10 cellular contexts compared by ENCODE assay signal in genomic region chr1:86753700-86754099, GRCh38. TPM values are rescaled to one million over a fixed set of nuclear protein-coding genes. Genes with fewer than 3 reads are reported as not detected.
A peak's percentile ranks its signal among the peaks of the same experiment; 100 is the strongest.
DNase-seq lines count a peak whose midpoint lies in the region; ATAC-seq and TF ChIP-seq lines count a peak whose summit lies in the region.
"Had no signal": no experiment of that assay in that cellular context is flagged by ENCODE, and none has a peak within 500 bp of the region (broad histone marks: within the 10 kb centered on the region; RNA-seq: fewer than 3 reads in every experiment).

No MANE protein-coding gene starts in this region.

- no peaks in the 10 kb centered on the region for H3K9me3 Mint-ChIP-seq in GM23338
- no peaks in the 10 kb centered on the region for H3K9me3 Mint-ChIP-seq in immature natural killer cell

- H3K4me3 ChIP-seq in GM23338, result no peak overlapping the region
- no peak overlapping the region for H3K4me3 ChIP-seq in epithelial cell of proximal tubule (ENCODE audit: low read depth, low read length)
- H3K4me3 ChIP-seq: SJCRH30 had no signal

- no peaks in the 10 kb centered on the region for H3K79me2 ChIP-seq in GM23338 (replicated peaks; ENCODE audit: insufficient read depth)

- no peaks in the 10 kb centered on the region for H3F3A ChIP-seq in GM23338 (replicated peaks; ENCODE audit: low read depth)

- ATAC-seq in GM23338 (peak; percentile 44), GM19351 (IDR thresholded peaks at IDR 0.05; ENCODE audit: unreplicated experiment) (no peak), GM18498 (IDR thresholded peaks at IDR 0.05; ENCODE audit: unreplicated experiment) (no peak), HG02623 (IDR thresholded peaks at IDR 0.05; ENCODE audit: unreplicated experiment) (no peak)

- no peak overlapping the region for H3K27ac ChIP-seq in GM23338 (ENCODE audit: low read depth)
- H3K27ac ChIP-seq: SJCRH30 had no signal

- H2AFZ ChIP-seq in GM23338, result peak overlapping the region; percentile 25; the same call in 1 of the 2 replicates

- H3K27ac Mint-ChIP-seq in GM23338 (peak overlapping the region; percentile 55; the same call in 1 of the 2 replicates), immature natural killer cell (no peak overlapping the region)

- H3K4me1 Mint-ChIP-seq in GM23338 (peaks cover 30% of the 10 kb centered on the region), immature natural killer cell (no peaks in the 10 kb centered on the region)

- TF ChIP-seq CTCF in GM23338 (conservative IDR thresholded peaks at IDR 0.05; ENCODE audit: low read depth in 2 of 2) (peak; percentile 33 to 56), epithelial cell of proximal tubule (conservative IDR thresholded peaks at IDR 0.05; ENCODE audit: low read depth, low read length) (peak; percentile 29)

- DNase-seq in DMS153 treated with DMSO at 0.1 percent for 48 hours (lab: John Stamatoyannopoulos, UW; ENCODE audit: unreplicated experiment) (peak; percentile 54), GM23338 (ENCODE audit: low spot score) (peak; percentile 51), NCI-H748 treated with DMSO at 0.1 percent for 48 hours (lab: John Stamatoyannopoulos, UW) (peak; percentile 44), epithelial cell of proximal tubule (ENCODE audit: low read depth) (no peak), immature natural killer cell (no peak)
- DNase-seq: activated effector memory CD4-positive, alpha-beta T cell treated with Interleukin-2 at 50 U/mL for 16 hours had no signal

- H3K36me3 Mint-ChIP-seq in GM23338 (ENCODE audit: low read depth) (no peaks in the 10 kb centered on the region), immature natural killer cell (no peaks in the 10 kb centered on the region)

- no peaks in the 10 kb centered on the region for H4K20me1 ChIP-seq in GM23338 (replicated peaks; ENCODE audit: insufficient read depth)

- H3K36me3 ChIP-seq in GM23338 (ENCODE audit: insufficient read depth), result no peaks in the 10 kb centered on the region
- H3K36me3 ChIP-seq: SJCRH30 had no signal

- H3K27me3 Mint-ChIP-seq in GM23338 (ENCODE audit: insufficient read depth, low read depth, poor library complexity) (no peaks in the 10 kb centered on the region), immature natural killer cell (ENCODE audit: low read depth in 3 of 3) (peaks cover 0 to 11% (median 0%) of the 10 kb centered on the region in 3 donors)

- no peaks in the 10 kb centered on the region for H3K27me3 ChIP-seq in GM23338 (ENCODE audit: insufficient read depth)
- H3K27me3 ChIP-seq: SJCRH30 had no signal

- peaks cover 7% of the 10 kb centered on the region for H3K4me1 ChIP-seq in GM23338 (ENCODE audit: insufficient read depth)

- no peaks in the 10 kb centered on the region for H3K9me2 ChIP-seq in GM23338 (ENCODE audit: insufficient read depth)

- no peak overlapping the region for H3K4me2 ChIP-seq in GM23338

- H3K4me3 Mint-ChIP-seq in GM23338 (no peak overlapping the region), immature natural killer cell (no peak overlapping the region)

TF ChIP-seq in GM23338, 12 proteins besides CTCF, POLR2A, EP300 and RAD21 (continues in another document):
- no peak for TF ChIP-seq CREB1 (CRISPR knock-in tag; IDR thresholded peaks at IDR 0.05; ENCODE audit: low read depth)
- TF ChIP-seq, protein P1, sequence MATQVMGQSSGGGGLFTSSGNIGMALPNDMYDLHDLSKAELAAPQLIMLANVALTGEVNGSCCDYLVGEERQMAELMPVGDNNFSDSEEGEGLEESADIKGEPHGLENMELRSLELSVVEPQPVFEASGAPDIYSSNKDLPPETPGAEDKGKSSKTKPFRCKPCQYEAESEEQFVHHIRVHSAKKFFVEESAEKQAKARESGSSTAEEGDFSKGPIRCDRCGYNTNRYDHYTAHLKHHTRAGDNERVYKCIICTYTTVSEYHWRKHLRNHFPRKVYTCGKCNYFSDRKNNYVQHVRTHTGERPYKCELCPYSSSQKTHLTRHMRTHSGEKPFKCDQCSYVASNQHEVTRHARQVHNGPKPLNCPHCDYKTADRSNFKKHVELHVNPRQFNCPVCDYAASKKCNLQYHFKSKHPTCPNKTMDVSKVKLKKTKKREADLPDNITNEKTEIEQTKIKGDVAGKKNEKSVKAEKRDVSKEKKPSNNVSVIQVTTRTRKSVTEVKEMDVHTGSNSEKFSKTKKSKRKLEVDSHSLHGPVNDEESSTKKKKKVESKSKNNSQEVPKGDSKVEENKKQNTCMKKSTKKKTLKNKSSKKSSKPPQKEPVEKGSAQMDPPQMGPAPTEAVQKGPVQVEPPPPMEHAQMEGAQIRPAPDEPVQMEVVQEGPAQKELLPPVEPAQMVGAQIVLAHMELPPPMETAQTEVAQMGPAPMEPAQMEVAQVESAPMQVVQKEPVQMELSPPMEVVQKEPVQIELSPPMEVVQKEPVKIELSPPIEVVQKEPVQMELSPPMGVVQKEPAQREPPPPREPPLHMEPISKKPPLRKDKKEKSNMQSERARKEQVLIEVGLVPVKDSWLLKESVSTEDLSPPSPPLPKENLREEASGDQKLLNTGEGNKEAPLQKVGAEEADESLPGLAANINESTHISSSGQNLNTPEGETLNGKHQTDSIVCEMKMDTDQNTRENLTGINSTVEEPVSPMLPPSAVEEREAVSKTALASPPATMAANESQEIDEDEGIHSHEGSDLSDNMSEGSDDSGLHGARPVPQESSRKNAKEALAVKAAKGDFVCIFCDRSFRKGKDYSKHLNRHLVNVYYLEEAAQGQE (IDR thresholded peaks at IDR 0.05; ENCODE audit: unreplicated experiment), result no peak
- no peak for TF ChIP-seq JUNB (IDR thresholded peaks at IDR 0.05; ENCODE audit: unreplicated experiment)
- TF ChIP-seq ZNF331 (CRISPR knock-in tag; IDR thresholded peaks at IDR 0.05; ENCODE audit: low read depth), result no peak
- TF ChIP-seq POLR2AphosphoS5 (IDR thresholded peaks at IDR 0.05; ENCODE audit: low read depth), result no peak
- no peak for TF ChIP-seq NANOG (IDR thresholded peaks at IDR 0.05; ENCODE audit: borderline replicate concordance)
- no peak for TF ChIP-seq ZNF114 (CRISPR knock-in tag; IDR thresholded peaks at IDR 0.05)
- TF ChIP-seq, protein P2, sequence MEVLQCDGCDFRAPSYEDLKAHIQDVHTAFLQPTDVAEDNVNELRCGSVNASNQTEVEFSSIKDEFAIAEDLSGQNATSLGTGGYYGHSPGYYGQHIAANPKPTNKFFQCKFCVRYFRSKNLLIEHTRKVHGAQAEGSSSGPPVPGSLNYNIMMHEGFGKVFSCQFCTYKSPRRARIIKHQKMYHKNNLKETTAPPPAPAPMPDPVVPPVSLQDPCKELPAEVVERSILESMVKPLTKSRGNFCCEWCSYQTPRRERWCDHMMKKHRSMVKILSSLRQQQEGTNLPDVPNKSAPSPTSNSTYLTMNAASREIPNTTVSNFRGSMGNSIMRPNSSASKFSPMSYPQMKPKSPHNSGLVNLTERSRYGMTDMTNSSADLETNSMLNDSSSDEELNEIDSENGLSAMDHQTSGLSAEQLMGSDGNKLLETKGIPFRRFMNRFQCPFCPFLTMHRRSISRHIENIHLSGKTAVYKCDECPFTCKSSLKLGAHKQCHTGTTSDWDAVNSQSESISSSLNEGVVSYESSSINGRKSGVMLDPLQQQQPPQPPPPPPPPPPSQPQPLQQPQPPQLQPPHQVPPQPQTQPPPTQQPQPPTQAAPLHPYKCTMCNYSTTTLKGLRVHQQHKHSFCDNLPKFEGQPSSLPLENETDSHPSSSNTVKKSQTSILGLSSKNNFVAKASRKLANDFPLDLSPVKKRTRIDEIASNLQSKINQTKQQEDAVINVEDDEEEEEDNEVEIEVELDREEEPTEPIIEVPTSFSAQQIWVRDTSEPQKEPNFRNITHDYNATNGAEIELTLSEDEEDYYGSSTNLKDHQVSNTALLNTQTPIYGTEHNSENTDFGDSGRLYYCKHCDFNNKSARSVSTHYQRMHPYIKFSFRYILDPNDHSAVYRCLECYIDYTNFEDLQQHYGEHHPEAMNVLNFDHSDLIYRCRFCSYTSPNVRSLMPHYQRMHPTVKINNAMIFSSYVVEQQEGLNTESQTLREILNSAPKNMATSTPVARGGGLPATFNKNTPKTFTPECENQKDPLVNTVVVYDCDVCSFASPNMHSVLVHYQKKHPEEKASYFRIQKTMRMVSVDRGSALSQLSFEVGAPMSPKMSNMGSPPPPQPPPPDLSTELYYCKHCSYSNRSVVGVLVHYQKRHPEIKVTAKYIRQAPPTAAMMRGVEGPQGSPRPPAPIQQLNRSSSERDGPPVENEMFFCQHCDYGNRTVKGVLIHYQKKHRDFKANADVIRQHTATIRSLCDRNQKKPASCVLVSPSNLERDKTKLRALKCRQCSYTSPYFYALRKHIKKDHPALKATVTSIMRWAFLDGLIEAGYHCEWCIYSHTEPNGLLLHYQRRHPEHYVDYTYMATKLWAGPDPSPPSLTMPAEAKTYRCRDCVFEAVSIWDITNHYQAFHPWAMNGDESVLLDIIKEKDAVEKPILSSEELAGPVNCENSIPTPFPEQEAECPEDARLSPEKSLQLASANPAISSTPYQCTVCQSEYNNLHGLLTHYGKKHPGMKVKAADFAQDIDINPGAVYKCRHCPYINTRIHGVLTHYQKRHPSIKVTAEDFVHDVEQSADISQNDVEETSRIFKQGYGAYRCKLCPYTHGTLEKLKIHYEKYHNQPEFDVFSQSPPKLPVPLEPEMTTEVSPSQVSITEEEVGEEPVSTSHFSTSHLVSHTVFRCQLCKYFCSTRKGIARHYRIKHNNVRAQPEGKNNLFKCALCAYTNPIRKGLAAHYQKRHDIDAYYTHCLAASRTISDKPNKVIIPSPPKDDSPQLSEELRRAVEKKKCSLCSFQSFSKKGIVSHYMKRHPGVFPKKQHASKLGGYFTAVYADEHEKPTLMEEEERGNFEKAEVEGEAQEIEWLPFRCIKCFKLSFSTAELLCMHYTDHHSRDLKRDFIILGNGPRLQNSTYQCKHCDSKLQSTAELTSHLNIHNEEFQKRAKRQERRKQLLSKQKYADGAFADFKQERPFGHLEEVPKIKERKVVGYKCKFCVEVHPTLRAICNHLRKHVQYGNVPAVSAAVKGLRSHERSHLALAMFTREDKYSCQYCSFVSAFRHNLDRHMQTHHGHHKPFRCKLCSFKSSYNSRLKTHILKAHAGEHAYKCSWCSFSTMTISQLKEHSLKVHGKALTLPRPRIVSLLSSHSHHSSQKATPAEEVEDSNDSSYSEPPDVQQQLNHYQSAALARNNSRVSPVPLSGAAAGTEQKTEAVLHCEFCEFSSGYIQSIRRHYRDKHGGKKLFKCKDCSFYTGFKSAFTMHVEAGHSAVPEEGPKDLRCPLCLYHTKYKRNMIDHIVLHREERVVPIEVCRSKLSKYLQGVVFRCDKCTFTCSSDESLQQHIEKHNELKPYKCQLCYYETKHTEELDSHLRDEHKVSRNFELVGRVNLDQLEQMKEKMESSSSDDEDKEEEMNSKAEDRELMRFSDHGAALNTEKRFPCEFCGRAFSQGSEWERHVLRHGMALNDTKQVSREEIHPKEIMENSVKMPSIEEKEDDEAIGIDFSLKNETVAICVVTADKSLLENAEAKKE (CRISPR knock-in tag; IDR thresholded peaks at IDR 0.05), result no peak
- TF ChIP-seq EZH2phosphoT487 (IDR thresholded peaks at IDR 0.05; ENCODE audit: unreplicated experiment), result no peak
- TF ChIP-seq EZH2 (IDR thresholded peaks at IDR 0.05; ENCODE audit: low read depth, unreplicated experiment), result no peak

RNA-seq across cellular contexts. Expression of gene SH3GLB1, which starts 49.3 kb away (rescaled TPM):
- total RNA-seq in GM23338 (2014; rRNA removed; shearing (Covaris generic)), result 16.4 and 21.4 TPM in 2 replicates
- polyA plus RNA-seq in GM23338 (2016; fragmentation: Nextera tagmentation; extraction: Ambion mirVana) (27.1 and 29.4 TPM in 2 replicates), immature natural killer cell (10 to 100 TPM; 75.3 to 92.6 (median 86.4) TPM)
- 19.7 and 26.4 TPM in 2 replicates for total RNA-seq in epithelial cell of proximal tubule

Comparison
In these comparisons a context has a peak if more than half of its experiments do, and no peak if none do; other contexts are left out.
1. DNase-seq: peak in DMS153 treated with DMSO at 0.1 percent for 48 hours (single experiment), GM23338 (single experiment) and NCI-H748 treated with DMSO at 0.1 percent for 48 hours (single experiment); none in epithelial cell of proximal tubule (single experiment) and immature natural killer cell (0 of 3).